In the genomic region with DNA sequence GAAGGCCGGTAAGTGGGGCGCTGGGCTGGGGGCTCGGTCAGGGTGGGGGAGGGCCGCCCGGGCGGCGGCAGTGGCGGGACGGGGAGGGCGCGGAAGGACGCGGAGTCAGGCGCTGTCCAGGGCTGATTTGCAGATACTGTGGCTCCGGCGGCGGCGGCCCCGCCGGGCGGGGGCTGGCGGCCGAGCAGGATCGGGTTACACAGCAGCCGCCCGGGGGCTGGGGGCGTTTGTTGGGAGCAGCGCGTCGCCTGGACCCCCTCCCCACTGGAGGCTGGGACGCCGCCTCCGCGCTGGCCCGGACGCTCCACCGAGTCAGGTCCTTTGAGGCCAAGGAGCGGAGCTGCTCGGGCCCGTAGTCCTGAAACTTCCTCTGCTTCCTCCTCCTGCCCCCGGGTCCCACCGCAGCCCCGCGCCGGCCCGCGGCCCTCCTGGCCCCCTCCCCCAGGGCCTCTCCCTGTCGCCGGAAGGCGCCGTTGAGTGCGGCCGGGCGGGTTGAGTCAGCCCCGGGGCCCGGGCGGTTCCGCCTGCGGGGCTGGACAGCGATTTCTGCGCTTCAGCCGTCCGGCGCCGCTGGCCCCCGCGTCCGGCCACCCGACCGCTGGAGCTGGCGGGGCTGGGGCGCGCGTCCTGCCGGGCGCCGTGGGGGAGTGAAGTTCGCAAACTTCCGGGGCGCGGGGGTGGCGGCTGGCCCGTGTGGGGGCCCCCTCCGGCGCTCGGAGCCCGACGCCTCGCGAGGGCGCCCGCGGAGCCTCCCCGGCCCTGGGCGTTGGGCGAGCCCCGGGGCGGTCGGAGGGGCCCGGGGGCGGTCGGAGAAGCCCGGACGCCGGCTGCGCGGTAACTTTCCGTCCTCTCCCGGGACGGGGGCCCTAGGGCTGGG, we compare ENCODE assay signal across 1 cellular context.
TF ChIP-seq lines count a peak whose summit lies in the region.

No MANE protein-coding gene starts in this region.

TF ChIP-seq in HepG2, 621 proteins besides CTCF, POLR2A, EP300 and RAD21 (continued from another document and continues in another):
- TF ChIP-seq, protein P1, sequence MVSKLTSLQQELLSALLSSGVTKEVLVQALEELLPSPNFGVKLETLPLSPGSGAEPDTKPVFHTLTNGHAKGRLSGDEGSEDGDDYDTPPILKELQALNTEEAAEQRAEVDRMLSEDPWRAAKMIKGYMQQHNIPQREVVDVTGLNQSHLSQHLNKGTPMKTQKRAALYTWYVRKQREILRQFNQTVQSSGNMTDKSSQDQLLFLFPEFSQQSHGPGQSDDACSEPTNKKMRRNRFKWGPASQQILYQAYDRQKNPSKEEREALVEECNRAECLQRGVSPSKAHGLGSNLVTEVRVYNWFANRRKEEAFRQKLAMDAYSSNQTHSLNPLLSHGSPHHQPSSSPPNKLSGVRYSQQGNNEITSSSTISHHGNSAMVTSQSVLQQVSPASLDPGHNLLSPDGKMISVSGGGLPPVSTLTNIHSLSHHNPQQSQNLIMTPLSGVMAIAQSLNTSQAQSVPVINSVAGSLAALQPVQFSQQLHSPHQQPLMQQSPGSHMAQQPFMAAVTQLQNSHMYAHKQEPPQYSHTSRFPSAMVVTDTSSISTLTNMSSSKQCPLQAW (CRISPR knock-in tag; IDR thresholded peaks at IDR 0.05), result no peak
- TF ChIP-seq ZNF317 (CRISPR knock-in tag; IDR thresholded peaks at IDR 0.05) (no peak), CBX2 (IDR thresholded peaks at IDR 0.05; ENCODE audit: low read depth, low read length) (no peak), CBX2 (CRISPR knock-in tag; IDR thresholded peaks at IDR 0.05; ENCODE audit: low read depth) (no peak), POGZ (CRISPR knock-in tag; IDR thresholded peaks at IDR 0.05) (no peak), RELA (CRISPR knock-in tag; IDR thresholded peaks at IDR 0.05) (no peak), ZSCAN30 (CRISPR knock-in tag; IDR thresholded peaks at IDR 0.05) (no peak), REXO4 (CRISPR knock-in tag; IDR thresholded peaks at IDR 0.05; ENCODE audit: borderline replicate concordance) (no peak), GABPA (IDR thresholded peaks at IDR 0.05; ENCODE audit: low read depth, low read length) (peak; percentile 52), GABPA (CRISPR knock-in tag; IDR thresholded peaks at IDR 0.05; ENCODE audit: low read depth) (peak; percentile 39; the same call in 1 of the 2 replicates), SNAPC2 (CRISPR knock-in tag; IDR thresholded peaks at IDR 0.05) (no peak), TBP (CRISPR knock-in tag; IDR thresholded peaks at IDR 0.05) (no peak), U2AF2 (IDR thresholded peaks at IDR 0.05; ENCODE audit: low read depth, low read length) (no peak), RFX1 (IDR thresholded peaks at IDR 0.05) (no peak), RCOR2 (CRISPR knock-in tag; IDR thresholded peaks at IDR 0.05) (no peak), NFYB (CRISPR knock-in tag; IDR thresholded peaks at IDR 0.05) (no peak), BRCA1 (CRISPR knock-in tag; IDR thresholded peaks at IDR 0.05) (no peak), PRMT3 (CRISPR knock-in tag; IDR thresholded peaks at IDR 0.05; ENCODE audit: borderline replicate concordance, low read depth) (0 out of 2 replicates have a peak, but pooled peaks have one; percentile 75), MIER2 (CRISPR knock-in tag; IDR thresholded peaks at IDR 0.05) (peak; percentile 74), SMARCE1 (IDR thresholded peaks at IDR 0.05; ENCODE audit: borderline replicate concordance) (no peak), MED8 (CRISPR knock-in tag; IDR thresholded peaks at IDR 0.05; ENCODE audit: insufficient replicate concordance) (no peak), ZNF83 (CRISPR knock-in tag; IDR thresholded peaks at IDR 0.05; ENCODE audit: borderline replicate concordance) (no peak), SALL1 (CRISPR knock-in tag; IDR thresholded peaks at IDR 0.05) (no peak), KLF6 (CRISPR knock-in tag; IDR thresholded peaks at IDR 0.05) (no peak), MEIS2 (CRISPR knock-in tag; IDR thresholded peaks at IDR 0.05) (no peak), FOXJ3 (CRISPR knock-in tag; IDR thresholded peaks at IDR 0.05; ENCODE audit: borderline replicate concordance) (no peak), NFYC (CRISPR knock-in tag; IDR thresholded peaks at IDR 0.05) (no peak), ZNF790 (CRISPR knock-in tag; IDR thresholded peaks at IDR 0.05; ENCODE audit: borderline replicate concordance) (no peak), NFKB2 (CRISPR knock-in tag; IDR thresholded peaks at IDR 0.05; ENCODE audit: borderline replicate concordance) (no peak), PHF21A (CRISPR knock-in tag; IDR thresholded peaks at IDR 0.05) (no peak; the same call in 1 of the 2 replicates), ZNF260 (CRISPR knock-in tag; IDR thresholded peaks at IDR 0.05; ENCODE audit: borderline replicate concordance, low read depth) (no peak), ZNF678 (CRISPR knock-in tag; IDR thresholded peaks at IDR 0.05) (no peak), DPF2 (CRISPR knock-in tag; IDR thresholded peaks at IDR 0.05; ENCODE audit: borderline replicate concordance, low read depth) (no peak)
- TF ChIP-seq, protein P2, sequence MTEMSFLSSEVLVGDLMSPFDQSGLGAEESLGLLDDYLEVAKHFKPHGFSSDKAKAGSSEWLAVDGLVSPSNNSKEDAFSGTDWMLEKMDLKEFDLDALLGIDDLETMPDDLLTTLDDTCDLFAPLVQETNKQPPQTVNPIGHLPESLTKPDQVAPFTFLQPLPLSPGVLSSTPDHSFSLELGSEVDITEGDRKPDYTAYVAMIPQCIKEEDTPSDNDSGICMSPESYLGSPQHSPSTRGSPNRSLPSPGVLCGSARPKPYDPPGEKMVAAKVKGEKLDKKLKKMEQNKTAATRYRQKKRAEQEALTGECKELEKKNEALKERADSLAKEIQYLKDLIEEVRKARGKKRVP (CRISPR knock-in tag; IDR thresholded peaks at IDR 0.05), result no peak
- TF ChIP-seq, protein P3, sequence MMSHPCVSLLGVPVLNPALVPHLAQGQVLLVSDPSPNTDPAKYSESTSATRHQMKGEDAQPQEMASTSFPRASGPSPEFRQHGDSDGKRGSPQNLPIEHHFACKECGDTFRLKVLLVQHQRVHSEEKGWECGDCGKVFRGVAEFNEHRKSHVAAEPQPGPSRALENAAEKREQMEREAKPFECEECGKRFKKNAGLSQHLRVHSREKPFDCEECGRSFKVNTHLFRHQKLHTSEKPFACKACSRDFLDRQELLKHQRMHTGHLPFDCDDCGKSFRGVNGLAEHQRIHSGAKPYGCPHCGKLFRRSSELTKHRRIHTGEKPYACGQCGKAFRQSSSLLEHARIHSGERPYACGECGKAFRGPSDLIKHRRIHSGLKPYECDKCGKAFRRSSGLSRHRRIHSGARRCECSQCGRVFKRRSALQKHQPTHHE (CRISPR knock-in tag; IDR thresholded peaks at IDR 0.05; ENCODE audit: borderline replicate concordance), result no peak
- TF ChIP-seq, protein P4, sequence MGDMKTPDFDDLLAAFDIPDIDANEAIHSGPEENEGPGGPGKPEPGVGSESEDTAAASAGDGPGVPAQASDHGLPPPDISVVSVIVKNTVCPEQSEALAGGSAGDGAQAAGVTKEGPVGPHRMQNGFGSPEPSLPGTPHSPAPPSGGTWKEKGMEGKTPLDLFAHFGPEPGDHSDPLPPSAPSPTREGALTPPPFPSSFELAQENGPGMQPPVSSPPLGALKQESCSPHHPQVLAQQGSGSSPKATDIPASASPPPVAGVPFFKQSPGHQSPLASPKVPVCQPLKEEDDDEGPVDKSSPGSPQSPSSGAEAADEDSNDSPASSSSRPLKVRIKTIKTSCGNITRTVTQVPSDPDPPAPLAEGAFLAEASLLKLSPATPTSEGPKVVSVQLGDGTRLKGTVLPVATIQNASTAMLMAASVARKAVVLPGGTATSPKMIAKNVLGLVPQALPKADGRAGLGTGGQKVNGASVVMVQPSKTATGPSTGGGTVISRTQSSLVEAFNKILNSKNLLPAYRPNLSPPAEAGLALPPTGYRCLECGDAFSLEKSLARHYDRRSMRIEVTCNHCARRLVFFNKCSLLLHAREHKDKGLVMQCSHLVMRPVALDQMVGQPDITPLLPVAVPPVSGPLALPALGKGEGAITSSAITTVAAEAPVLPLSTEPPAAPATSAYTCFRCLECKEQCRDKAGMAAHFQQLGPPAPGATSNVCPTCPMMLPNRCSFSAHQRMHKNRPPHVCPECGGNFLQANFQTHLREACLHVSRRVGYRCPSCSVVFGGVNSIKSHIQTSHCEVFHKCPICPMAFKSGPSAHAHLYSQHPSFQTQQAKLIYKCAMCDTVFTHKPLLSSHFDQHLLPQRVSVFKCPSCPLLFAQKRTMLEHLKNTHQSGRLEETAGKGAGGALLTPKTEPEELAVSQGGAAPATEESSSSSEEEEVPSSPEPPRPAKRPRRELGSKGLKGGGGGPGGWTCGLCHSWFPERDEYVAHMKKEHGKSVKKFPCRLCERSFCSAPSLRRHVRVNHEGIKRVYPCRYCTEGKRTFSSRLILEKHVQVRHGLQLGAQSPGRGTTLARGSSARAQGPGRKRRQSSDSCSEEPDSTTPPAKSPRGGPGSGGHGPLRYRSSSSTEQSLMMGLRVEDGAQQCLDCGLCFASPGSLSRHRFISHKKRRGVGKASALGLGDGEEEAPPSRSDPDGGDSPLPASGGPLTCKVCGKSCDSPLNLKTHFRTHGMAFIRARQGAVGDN (CRISPR knock-in tag; IDR thresholded peaks at IDR 0.05), result no peak; the same call in 1 of the 2 replicates
- TF ChIP-seq, protein P5, sequence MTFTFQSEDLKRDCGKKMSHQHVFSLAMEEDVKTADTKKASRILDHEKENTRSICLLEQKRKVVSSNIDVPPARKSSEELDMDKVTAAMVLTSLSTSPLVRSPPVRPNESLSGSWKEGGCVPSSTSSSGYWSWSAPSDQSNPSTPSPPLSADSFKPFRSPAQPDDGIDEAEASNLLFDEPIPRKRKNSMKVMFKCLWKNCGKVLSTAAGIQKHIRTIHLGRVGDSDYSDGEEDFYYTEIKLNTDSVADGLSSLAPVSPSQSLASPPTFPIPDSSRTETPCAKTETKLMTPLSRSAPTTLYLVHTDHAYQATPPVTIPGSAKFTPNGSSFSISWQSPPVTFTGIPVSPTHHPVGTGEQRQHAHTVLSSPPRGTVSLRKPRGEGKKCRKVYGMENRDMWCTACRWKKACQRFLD (CRISPR knock-in tag; IDR thresholded peaks at IDR 0.05; ENCODE audit: borderline replicate concordance), result no peak
- TF ChIP-seq, protein P6, sequence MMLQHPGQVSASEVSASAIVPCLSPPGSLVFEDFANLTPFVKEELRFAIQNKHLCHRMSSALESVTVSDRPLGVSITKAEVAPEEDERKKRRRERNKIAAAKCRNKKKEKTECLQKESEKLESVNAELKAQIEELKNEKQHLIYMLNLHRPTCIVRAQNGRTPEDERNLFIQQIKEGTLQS (CRISPR knock-in tag; IDR thresholded peaks at IDR 0.05), result no peak
- TF ChIP-seq, protein P7, sequence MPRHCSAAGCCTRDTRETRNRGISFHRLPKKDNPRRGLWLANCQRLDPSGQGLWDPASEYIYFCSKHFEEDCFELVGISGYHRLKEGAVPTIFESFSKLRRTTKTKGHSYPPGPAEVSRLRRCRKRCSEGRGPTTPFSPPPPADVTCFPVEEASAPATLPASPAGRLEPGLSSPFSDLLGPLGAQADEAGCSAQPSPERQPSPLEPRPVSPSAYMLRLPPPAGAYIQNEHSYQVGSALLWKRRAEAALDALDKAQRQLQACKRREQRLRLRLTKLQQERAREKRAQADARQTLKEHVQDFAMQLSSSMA (CRISPR knock-in tag; IDR thresholded peaks at IDR 0.05), result no peak
- TF ChIP-seq, protein P8, sequence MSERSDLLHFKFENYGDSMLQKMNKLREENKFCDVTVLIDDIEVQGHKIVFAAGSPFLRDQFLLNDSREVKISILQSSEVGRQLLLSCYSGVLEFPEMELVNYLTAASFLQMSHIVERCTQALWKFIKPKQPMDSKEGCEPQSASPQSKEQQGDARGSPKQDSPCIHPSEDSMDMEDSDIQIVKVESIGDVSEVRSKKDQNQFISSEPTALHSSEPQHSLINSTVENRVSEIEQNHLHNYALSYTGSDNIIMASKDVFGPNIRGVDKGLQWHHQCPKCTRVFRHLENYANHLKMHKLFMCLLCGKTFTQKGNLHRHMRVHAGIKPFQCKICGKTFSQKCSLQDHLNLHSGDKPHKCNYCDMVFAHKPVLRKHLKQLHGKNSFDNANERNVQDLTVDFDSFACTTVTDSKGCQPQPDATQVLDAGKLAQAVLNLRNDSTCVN (CRISPR knock-in tag; IDR thresholded peaks at IDR 0.05; ENCODE audit: borderline replicate concordance), result no peak
- TF ChIP-seq, protein P9, sequence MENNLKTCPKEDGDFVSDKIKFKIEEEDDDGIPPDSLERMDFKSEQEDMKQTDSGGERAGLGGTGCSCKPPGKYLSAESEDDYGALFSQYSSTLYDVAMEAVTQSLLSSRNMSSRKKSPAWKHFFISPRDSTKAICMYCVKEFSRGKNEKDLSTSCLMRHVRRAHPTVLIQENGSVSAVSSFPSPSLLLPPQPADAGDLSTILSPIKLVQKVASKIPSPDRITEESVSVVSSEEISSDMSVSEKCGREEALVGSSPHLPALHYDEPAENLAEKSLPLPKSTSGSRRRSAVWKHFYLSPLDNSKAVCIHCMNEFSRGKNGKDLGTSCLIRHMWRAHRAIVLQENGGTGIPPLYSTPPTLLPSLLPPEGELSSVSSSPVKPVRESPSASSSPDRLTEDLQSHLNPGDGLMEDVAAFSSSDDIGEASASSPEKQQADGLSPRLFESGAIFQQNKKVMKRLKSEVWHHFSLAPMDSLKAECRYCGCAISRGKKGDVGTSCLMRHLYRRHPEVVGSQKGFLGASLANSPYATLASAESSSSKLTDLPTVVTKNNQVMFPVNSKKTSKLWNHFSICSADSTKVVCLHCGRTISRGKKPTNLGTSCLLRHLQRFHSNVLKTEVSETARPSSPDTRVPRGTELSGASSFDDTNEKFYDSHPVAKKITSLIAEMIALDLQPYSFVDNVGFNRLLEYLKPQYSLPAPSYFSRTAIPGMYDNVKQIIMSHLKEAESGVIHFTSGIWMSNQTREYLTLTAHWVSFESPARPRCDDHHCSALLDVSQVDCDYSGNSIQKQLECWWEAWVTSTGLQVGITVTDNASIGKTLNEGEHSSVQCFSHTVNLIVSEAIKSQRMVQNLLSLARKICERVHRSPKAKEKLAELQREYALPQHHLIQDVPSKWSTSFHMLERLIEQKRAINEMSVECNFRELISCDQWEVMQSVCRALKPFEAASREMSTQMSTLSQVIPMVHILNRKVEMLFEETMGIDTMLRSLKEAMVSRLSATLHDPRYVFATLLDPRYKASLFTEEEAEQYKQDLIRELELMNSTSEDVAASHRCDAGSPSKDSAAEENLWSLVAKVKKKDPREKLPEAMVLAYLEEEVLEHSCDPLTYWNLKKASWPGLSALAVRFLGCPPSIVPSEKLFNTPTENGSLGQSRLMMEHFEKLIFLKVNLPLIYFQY (CRISPR knock-in tag; IDR thresholded peaks at IDR 0.05; ENCODE audit: borderline replicate concordance), result no peak
- TF ChIP-seq, protein P10, sequence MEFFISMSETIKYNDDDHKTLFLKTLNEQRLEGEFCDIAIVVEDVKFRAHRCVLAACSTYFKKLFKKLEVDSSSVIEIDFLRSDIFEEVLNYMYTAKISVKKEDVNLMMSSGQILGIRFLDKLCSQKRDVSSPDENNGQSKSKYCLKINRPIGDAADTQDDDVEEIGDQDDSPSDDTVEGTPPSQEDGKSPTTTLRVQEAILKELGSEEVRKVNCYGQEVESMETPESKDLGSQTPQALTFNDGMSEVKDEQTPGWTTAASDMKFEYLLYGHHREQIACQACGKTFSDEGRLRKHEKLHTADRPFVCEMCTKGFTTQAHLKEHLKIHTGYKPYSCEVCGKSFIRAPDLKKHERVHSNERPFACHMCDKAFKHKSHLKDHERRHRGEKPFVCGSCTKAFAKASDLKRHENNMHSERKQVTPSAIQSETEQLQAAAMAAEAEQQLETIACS (CRISPR knock-in tag; IDR thresholded peaks at IDR 0.05), result peak; percentile 45
